In the genomic region with DNA sequence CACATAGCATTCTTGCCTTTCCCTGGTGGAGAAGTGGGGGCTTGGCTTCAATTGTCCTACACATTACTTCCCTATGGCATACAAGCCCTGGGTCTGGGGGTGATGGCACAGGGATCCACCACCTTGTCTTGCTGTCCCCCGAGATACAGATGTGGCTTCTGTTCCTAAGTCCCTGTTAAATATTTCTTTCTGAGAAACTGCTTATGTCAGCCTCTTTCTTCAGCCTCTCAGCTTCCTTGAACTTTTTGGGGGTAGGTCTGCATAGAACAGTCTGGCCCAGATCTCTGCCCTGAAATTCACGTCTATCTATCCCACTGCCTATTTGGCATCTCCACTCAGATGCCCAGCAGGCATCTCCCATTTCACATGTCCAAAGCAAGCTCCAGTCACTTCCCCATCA, we compare ENCODE assay signal across 26 cellular contexts.
"Had no signal": no experiment of that assay in that cellular context is flagged by ENCODE, and none has a peak within 500 bp of the region (broad histone marks: within the 10 kb centered on the region; RNA-seq: fewer than 3 reads in every experiment).

No MANE protein-coding gene starts in this region.

- H3K36me3 Mint-ChIP-seq: immature natural killer cell; stimulated activated naive B cell treated with anti-CD40 and anti-IgM and Interleukin-4, amounts not matched to agents 10 μg/mL and 1 μg/mL and 100 μg/mL, for 72 hours; type B pancreatic cell had no signal

- H3K9me3 ChIP-seq: esophagus squamous epithelium, mucosa of descending colon, prostate gland, right atrium auricular region, suprapubic skin, thyroid gland had no signal

- H3K4me1 Mint-ChIP-seq: immature natural killer cell; memory B cell; naive thymus-derived CD4-positive, alpha-beta T cell; nephron progenitor cell; stimulated activated naive B cell treated with anti-CD40 and anti-IgM and Interleukin-4, amounts not matched to agents 10 μg/mL and 1 μg/mL and 100 μg/mL, for 72 hours had no signal

- ATAC-seq: effector memory CD8-positive, alpha-beta T cell; mucosa of descending colon; naive thymus-derived CD4-positive, alpha-beta T cell; stimulated activated naive B cell treated with anti-CD40 and anti-IgM and Interleukin-4, amounts not matched to agents 10 μg/mL and 1 μg/mL and 100 μg/mL, for 72 hours had no signal

- H3K27ac Mint-ChIP-seq: effector memory CD8-positive, alpha-beta T cell; immature natural killer cell; memory B cell; naive thymus-derived CD4-positive, alpha-beta T cell; nephron progenitor cell; stimulated activated naive B cell treated with anti-CD40 and anti-IgM and Interleukin-4, amounts not matched to agents 10 μg/mL and 1 μg/mL and 100 μg/mL, for 72 hours; stimulated activated naive CD8-positive, alpha-beta T cell treated with anti-CD3 and anti-CD28 coated beads, Interleukin-15, Interleukin-2, amounts not matched to agents 100 ng/mL and 50 ng/mL, for 24 hours; type B pancreatic cell had no signal

- H3K27me3 ChIP-seq: esophagus squamous epithelium, right atrium auricular region, suprapubic skin, thyroid gland had no signal

- H3K36me3 ChIP-seq: esophagus squamous epithelium, prostate gland, right atrium auricular region, suprapubic skin, thyroid gland had no signal

- H3K4me3 Mint-ChIP-seq: effector memory CD8-positive, alpha-beta T cell; immature natural killer cell; memory B cell; naive thymus-derived CD4-positive, alpha-beta T cell; nephron progenitor cell; stimulated activated naive B cell treated with anti-CD40 and anti-IgM and Interleukin-4, amounts not matched to agents 10 μg/mL and 1 μg/mL and 100 μg/mL, for 72 hours; stimulated activated naive CD8-positive, alpha-beta T cell treated with anti-CD3 and anti-CD28 coated beads, Interleukin-15, Interleukin-2, amounts not matched to agents 100 ng/mL and 50 ng/mL, for 24 hours; type B pancreatic cell had no signal

- H3K4me1 ChIP-seq: esophagus squamous epithelium, prostate gland, right atrium auricular region, thyroid gland had no signal

- DNase-seq: cortex of kidney; effector memory CD8-positive, alpha-beta T cell; erythroblast; esophagus squamous epithelium; foreskin melanocyte; glutamatergic neuron; hypothalamus; immature natural killer cell; mucosa of descending colon; naive thymus-derived CD4-positive, alpha-beta T cell; nephron progenitor cell; nucleus accumbens; small intestine; stimulated activated CD4-positive, alpha-beta T cell treated with anti-CD3 and anti-CD28 coated beads, Interleukin-15, amount 100 ng/mL, for 24 hours; stimulated activated CD4-positive, alpha-beta T cell treated with anti-CD3 and anti-CD28 coated beads, Interleukin-2, amount 100 ng/mL, for 48 hours; stimulated activated naive B cell treated with anti-CD40 and anti-IgM and Interleukin-4, amounts not matched to agents 10 μg/mL and 1 μg/mL and 100 μg/mL, for 72 hours; thyroid gland had no signal

- H3K9me3 Mint-ChIP-seq: stimulated activated naive CD8-positive, alpha-beta T cell treated with anti-CD3 and anti-CD28 coated beads, Interleukin-15, Interleukin-2, amounts not matched to agents 100 ng/mL and 50 ng/mL, for 24 hours had no signal

- FAIRE-seq: endometrium, keratinocyte, small intestine had no signal

- H3K4me3 ChIP-seq: esophagus squamous epithelium, lung, mucosa of descending colon, prostate gland, right atrium auricular region, suprapubic skin, thyroid gland had no signal

- H3K27me3 Mint-ChIP-seq: stimulated activated naive CD8-positive, alpha-beta T cell treated with anti-CD3 and anti-CD28 coated beads, Interleukin-15, Interleukin-2, amounts not matched to agents 100 ng/mL and 50 ng/mL, for 24 hours; type B pancreatic cell had no signal
